1 cellular context compared by ENCODE assay signal in the genomic region with DNA sequence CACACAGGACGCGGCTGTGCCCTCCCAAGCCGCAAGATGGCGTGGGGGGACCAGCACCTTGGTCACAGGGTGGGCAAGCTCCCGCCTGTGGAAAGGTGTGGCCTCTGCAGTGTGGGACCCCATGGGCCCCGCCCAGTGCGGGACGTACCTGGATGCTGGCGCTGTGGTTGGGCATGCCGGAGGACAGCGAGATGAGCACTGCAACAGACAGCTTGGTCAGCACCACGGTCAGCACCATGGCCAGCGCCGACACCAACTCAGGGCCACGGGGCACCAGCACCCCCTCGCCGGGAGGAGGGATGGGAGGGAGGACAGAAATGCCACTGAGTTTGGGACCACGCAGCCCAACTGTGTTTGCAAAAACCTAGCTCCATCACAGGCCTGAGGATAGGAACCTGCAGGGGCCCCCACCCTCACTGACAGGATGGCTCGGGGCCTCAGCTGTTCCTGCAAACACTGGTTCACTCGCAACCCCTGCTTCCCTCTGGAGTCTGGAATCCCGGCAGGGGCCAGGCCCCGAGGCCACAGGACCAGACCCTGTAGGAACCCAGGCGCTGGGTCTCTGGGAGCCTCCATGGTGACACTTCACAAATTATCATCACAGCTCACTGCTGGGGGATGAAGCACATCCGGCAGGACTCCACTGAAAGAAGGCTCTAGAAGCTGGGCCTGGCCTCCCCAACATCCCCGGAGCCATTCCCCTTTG.
A peak's percentile ranks its signal among the peaks of the same experiment; 100 is the strongest.
TF ChIP-seq lines count a peak whose summit lies in the region.

No MANE protein-coding gene starts in this region.

TF ChIP-seq in HEK293, 187 proteins besides CTCF, POLR2A, EP300 and RAD21 (continued from another document):
- TF ChIP-seq, protein P1, sequence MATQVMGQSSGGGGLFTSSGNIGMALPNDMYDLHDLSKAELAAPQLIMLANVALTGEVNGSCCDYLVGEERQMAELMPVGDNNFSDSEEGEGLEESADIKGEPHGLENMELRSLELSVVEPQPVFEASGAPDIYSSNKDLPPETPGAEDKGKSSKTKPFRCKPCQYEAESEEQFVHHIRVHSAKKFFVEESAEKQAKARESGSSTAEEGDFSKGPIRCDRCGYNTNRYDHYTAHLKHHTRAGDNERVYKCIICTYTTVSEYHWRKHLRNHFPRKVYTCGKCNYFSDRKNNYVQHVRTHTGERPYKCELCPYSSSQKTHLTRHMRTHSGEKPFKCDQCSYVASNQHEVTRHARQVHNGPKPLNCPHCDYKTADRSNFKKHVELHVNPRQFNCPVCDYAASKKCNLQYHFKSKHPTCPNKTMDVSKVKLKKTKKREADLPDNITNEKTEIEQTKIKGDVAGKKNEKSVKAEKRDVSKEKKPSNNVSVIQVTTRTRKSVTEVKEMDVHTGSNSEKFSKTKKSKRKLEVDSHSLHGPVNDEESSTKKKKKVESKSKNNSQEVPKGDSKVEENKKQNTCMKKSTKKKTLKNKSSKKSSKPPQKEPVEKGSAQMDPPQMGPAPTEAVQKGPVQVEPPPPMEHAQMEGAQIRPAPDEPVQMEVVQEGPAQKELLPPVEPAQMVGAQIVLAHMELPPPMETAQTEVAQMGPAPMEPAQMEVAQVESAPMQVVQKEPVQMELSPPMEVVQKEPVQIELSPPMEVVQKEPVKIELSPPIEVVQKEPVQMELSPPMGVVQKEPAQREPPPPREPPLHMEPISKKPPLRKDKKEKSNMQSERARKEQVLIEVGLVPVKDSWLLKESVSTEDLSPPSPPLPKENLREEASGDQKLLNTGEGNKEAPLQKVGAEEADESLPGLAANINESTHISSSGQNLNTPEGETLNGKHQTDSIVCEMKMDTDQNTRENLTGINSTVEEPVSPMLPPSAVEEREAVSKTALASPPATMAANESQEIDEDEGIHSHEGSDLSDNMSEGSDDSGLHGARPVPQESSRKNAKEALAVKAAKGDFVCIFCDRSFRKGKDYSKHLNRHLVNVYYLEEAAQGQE (tag by site-specific recombination; IDR thresholded peaks at IDR 0.05) = peak; percentile 99
- TF ChIP-seq SP2 (tag by site-specific recombination; IDR thresholded peaks at IDR 0.05) = peak; percentile 17; the same call in 1 of the 2 replicates
- TF ChIP-seq ZNF585B (tag by site-specific recombination; IDR thresholded peaks at IDR 0.05) = no peak
- no peak for TF ChIP-seq ZNF658 (tag by site-specific recombination; IDR thresholded peaks at IDR 0.05)
